ENCODE assay signal across 33 cellular contexts in genomic region chr3:136050250-136050649, GRCh38.
"Had no signal": no experiment of that assay in that cellular context is flagged by ENCODE, and none has a peak within 500 bp of the region (broad histone marks: within the 10 kb centered on the region; RNA-seq: fewer than 3 reads in every experiment).

No MANE protein-coding gene starts in this region.

- H3K4me3 Mint-ChIP-seq: activated B cell treated with CpG ODN at 0.5 μM for 24 hours; activated CD8-positive, alpha-beta T cell treated with anti-CD3 and anti-CD28 coated beads for 36 hours; activated naive CD8-positive, alpha-beta T cell treated with anti-CD3 and anti-CD28 coated beads for 36 hours; activated T-cell treated with anti-CD3 and anti-CD28 coated beads, Interleukin-2, amount 50 U/mL, for 72 hours; activated T-helper 17 cell treated with anti-CD3 and anti-CD28 coated beads, Interleukin-2, amount 50 U/mL, for 72 hours; central memory CD8-positive, alpha-beta T cell had no signal

- H3K36me3 ChIP-seq: brain microvascular endothelial cell had no signal

- H3K9me3 ChIP-seq: Peyer's patch had no signal

- H3K4me1 ChIP-seq: Peyer's patch had no signal

- H3K27me3 ChIP-seq: brain microvascular endothelial cell, Peyer's patch had no signal

- H3K9me3 Mint-ChIP-seq: activated B cell treated with CpG ODN at 0.5 μM for 24 hours; activated CD8-positive, alpha-beta T cell treated with anti-CD3 and anti-CD28 coated beads for 36 hours; activated naive CD8-positive, alpha-beta T cell treated with anti-CD3 and anti-CD28 coated beads for 36 hours; activated T-cell treated with anti-CD3 and anti-CD28 coated beads, Interleukin-2, amount 50 U/mL, for 72 hours; activated T-helper 17 cell treated with anti-CD3 and anti-CD28 coated beads, Interleukin-2, amount 50 U/mL, for 72 hours; central memory CD8-positive, alpha-beta T cell had no signal

- H3K4me1 Mint-ChIP-seq: activated B cell treated with CpG ODN at 0.5 μM for 24 hours; activated T-helper 17 cell treated with anti-CD3 and anti-CD28 coated beads, Interleukin-2, amount 50 U/mL, for 72 hours; central memory CD8-positive, alpha-beta T cell had no signal

- H3K27ac Mint-ChIP-seq: activated B cell treated with CpG ODN at 0.5 μM for 24 hours; activated CD8-positive, alpha-beta T cell treated with anti-CD3 and anti-CD28 coated beads for 36 hours; activated naive CD8-positive, alpha-beta T cell treated with anti-CD3 and anti-CD28 coated beads for 36 hours; activated T-cell treated with anti-CD3 and anti-CD28 coated beads, Interleukin-2, amount 50 U/mL, for 72 hours; activated T-helper 17 cell treated with anti-CD3 and anti-CD28 coated beads, Interleukin-2, amount 50 U/mL, for 72 hours had no signal

- H3K36me3 Mint-ChIP-seq: activated naive CD8-positive, alpha-beta T cell treated with anti-CD3 and anti-CD28 coated beads for 36 hours had no signal

- ATAC-seq: activated CD8-positive, alpha-beta T cell treated with anti-CD3 and anti-CD28 coated beads for 36 hours; activated T-cell treated with anti-CD3 and anti-CD28 coated beads, Interleukin-2, amount 50 U/mL, for 72 hours; activated T-helper 17 cell treated with anti-CD3 and anti-CD28 coated beads, Interleukin-2, amount 50 U/mL, for 72 hours; PC-3; Right ventricle myocardium inferior had no signal

- H3K27ac ChIP-seq: brain microvascular endothelial cell, KMS-11, Peyer's patch, VCaP had no signal

- H3K4me3 ChIP-seq: Peyer's patch had no signal

- DNase-seq: activated B cell treated with CpG ODN at 0.5 μM for 24 hours; activated CD4-positive, alpha-beta T cell treated with anti-CD3 and anti-CD28 coated beads for 4 hours; activated CD4-positive, alpha-beta T cell treated with anti-CD3 and anti-CD28 coated beads, Interleukin-2, amount 50 U/mL, for 4 hours; activated CD4-positive, CD25-positive, alpha-beta regulatory T cell treated with anti-CD3 and anti-CD28 coated beads, Interleukin-2, amount 50 U/mL, for 72 hours; activated CD8-positive, alpha-beta T cell treated with anti-CD3 and anti-CD28 coated beads for 36 hours; activated effector memory CD4-positive, alpha-beta T cell treated with anti-CD3 and anti-CD28 coated beads, Interleukin-2, amount 50 U/mL, for 16 hours; activated naive CD4-positive, alpha-beta T cell; activated naive CD4-positive, alpha-beta T cell treated with anti-CD3 and anti-CD28 coated beads, Interleukin-2, amount 50 U/mL, for 16 hours; activated naive CD8-positive, alpha-beta T cell treated with anti-CD3 and anti-CD28 coated beads for 36 hours; activated T-cell treated with anti-CD3 and anti-CD28 coated beads, Interleukin-2, amount 50 U/mL, for 1 hour; activated T-cell treated with anti-CD3 and anti-CD28 coated beads, Interleukin-2, amount 50 U/mL, for 72 hours; amniotic stem cell; aorta; brain microvascular endothelial cell; NCI-H1092 treated with DMSO at 0.1 percent for 48 hours; NCI-H1417; NCI-H187 treated with DMSO at 0.1 percent for 48 hours; NCI-H2081; NCI-H345; NCI-H524 treated with DMSO at 0.1 percent for 48 hours; NK-92 treated with Interleukin-12 subunit alpha and Interleukin-12 subunit beta, amount 100 ng/mL, for 24 hours; PC-3; Peyer's patch; RPMI8226; SW 1271; T-helper 1 cell; T-helper 2 cell; T-helper 9 cell had no signal
